Comparison of ENCODE assay signal across 26 cellular contexts in the genomic region with DNA sequence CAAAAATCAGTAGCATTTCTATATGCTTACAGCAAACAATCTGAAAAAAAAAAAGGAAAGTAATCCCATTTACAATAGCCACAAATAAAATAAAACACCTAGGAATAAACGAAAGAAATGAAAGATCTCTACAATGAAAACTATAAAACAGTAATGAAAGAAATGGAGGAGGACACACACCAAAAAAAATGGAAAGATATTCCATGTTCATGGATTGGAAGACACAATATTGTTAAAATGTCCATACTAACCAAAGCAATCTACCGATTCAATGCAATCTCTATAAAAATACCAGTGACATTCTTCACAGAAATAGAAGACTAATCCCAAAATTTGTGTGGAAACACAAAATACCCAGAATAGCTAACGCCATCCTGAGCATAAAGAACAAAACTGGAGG. TPM values are rescaled to one million over a fixed set of nuclear protein-coding genes. Genes with fewer than 3 reads are reported as not detected.
DNase-seq lines count a peak whose midpoint lies in the region; ATAC-seq, FAIRE-seq and TF ChIP-seq lines count a peak whose summit lies in the region.
"Had no signal": no experiment of that assay in that cellular context is flagged by ENCODE, and none has a peak within 500 bp of the region (broad histone marks: within the 10 kb centered on the region; RNA-seq: fewer than 3 reads in every experiment).

No MANE protein-coding gene starts in this region.

- no peak for TF ChIP-seq CTCF in A549 (IDR thresholded peaks at IDR 0.05)
- no peak for TF ChIP-seq CTCF in GM13976 (IDR thresholded peaks at IDR 0.05; ENCODE audit: borderline replicate concordance, control extremely low read depth, extremely low read depth, insufficient read depth, missing control alignments)

- no peaks in the 10 kb centered on the region for H3K27me3 ChIP-seq in Karpas-422 (ENCODE audit: low read length)
- H3K27me3 ChIP-seq: BLaER1 had no signal

- H3K9ac ChIP-seq in Karpas-422 (ENCODE audit: low read length), result no peak overlapping the region
- H3K9ac ChIP-seq: BLaER1 had no signal

- CTCF ChIA-PET in activated naive CD4-positive, alpha-beta T cell treated with anti-CD3 and anti-CD28 coated beads, Interleukin-2, amount 10 ng/mL, durations not matched to agents 7 days and 5 days (lab: Charles Lee), result interaction anchor here (2.2 kb wide), 1 partner anchor 41 kb away, joined by 10 read pairs; a partner anchor contains a TSS
- CTCF ChIA-PET in A549 (lab: Yijun Ruan, JAX), result interaction anchor here (0.9 to 6.0 kb wide), 5 partner anchors 9 to 86 kb away, joined by 3 to 22 read pairs (median 7); a partner anchor contains a TSS

- no peak overlapping the region for H2AFZ ChIP-seq in Karpas-422 (ENCODE audit: low read length)

- H3K4me3 ChIP-seq in A549 (no peak overlapping the region), Karpas-422 (ENCODE audit: low read length) (no peak overlapping the region)
- H3K4me3 ChIP-seq: BLaER1, GM12878 had no signal

- H3K36me3 Mint-ChIP-seq in activated naive CD4-positive, alpha-beta T cell treated with anti-CD3 and anti-CD28 coated beads, Interleukin-2, amount 50 U/mL, for 24 hours, result peaks cover 4% of the 10 kb centered on the region
- H3K36me3 Mint-ChIP-seq in activated naive CD4-positive, alpha-beta T cell treated with anti-CD3 and anti-CD28 coated beads, Interleukin-2, amount 10 ng/mL, durations not matched to agents 7 days and 5 days, result no peaks in the 10 kb centered on the region

- H3K36me3 ChIP-seq in Karpas-422 (ENCODE audit: insufficient read depth, low read length), result no peaks in the 10 kb centered on the region
- H3K36me3 ChIP-seq: BE2C, BLaER1 had no signal

- POLR2A ChIA-PET in A549 (lab: Yijun Ruan, JAX), result no interaction called here

- H3K4me2 ChIP-seq in A549 (no peak overlapping the region), Karpas-422 (ENCODE audit: low read depth, low read length, poor library complexity, severe bottlenecking) (no peak overlapping the region)
- H3K4me2 ChIP-seq: BLaER1 had no signal

- H4K20me1 ChIP-seq in Karpas-422 (ENCODE audit: insufficient read depth, low read depth, low read length), result no peaks in the 10 kb centered on the region
- H4K20me1 ChIP-seq: BLaER1 had no signal

- peak; percentile 86 for FAIRE-seq in A549 (lab: Jason Lieb, UNC)
- FAIRE-seq: GM12878, GM12892, GM19239 had no signal

- no peak for DNase-seq in activated naive CD4-positive, alpha-beta T cell treated with anti-CD3 and anti-CD28 coated beads, Interleukin-2, amount 10 ng/mL, durations not matched to agents 7 days and 5 days
- DNase-seq in A549 (ENCODE audit: low read depth in 1 of 2, low spot score in 1 of 2), result no peak
- peak; percentile 11 for DNase-seq in Karpas-422
- DNase-seq in iPS-NIHi11 (ENCODE audit: low spot score), result no peak
- no peak for DNase-seq in GM13976 (ENCODE audit: low spot score)
- DNase-seq: ACHN; BE2C; C1 segment of cervical spinal cord; CD4-positive, alpha-beta memory T cell; CD4-positive, CD25-positive, alpha-beta regulatory T cell; CD8-positive, alpha-beta memory T cell; COR-L47; DMS 273 treated with DMSO at 0.1 percent for 48 hours; DMS153; DMS53; DMS79; DND-41; EL; GDM1 had no signal

- no peak for TF ChIP-seq EP300 in A549 (IDR thresholded peaks at IDR 0.05)

- peaks cover 45% of the 10 kb centered on the region for H3K4me1 Mint-ChIP-seq in activated naive CD4-positive, alpha-beta T cell treated with anti-CD3 and anti-CD28 coated beads, Interleukin-2, amount 50 U/mL, for 24 hours
- H3K4me1 Mint-ChIP-seq in activated naive CD4-positive, alpha-beta T cell treated with anti-CD3 and anti-CD28 coated beads, Interleukin-2, amount 10 ng/mL, durations not matched to agents 7 days and 5 days, result peaks cover 7% of the 10 kb centered on the region

- peaks cover 4% of the 10 kb centered on the region for H3K4me1 ChIP-seq in A549
- no peaks in the 10 kb centered on the region for H3K4me1 ChIP-seq in Karpas-422 (ENCODE audit: low read length)
- H3K4me1 ChIP-seq: BE2C had no signal

- TF ChIP-seq POLR2A in A549 (IDR thresholded peaks at IDR 0.05; ENCODE audit: low read length), result no peak

- no peak overlapping the region for H3K4me3 Mint-ChIP-seq in activated naive CD4-positive, alpha-beta T cell treated with anti-CD3 and anti-CD28 coated beads, Interleukin-2, amount 50 U/mL, for 24 hours
- H3K4me3 Mint-ChIP-seq in activated naive CD4-positive, alpha-beta T cell treated with anti-CD3 and anti-CD28 coated beads, Interleukin-2, amount 10 ng/mL, durations not matched to agents 7 days and 5 days, result no peak overlapping the region
- H3K4me3 Mint-ChIP-seq: CD4-positive, CD25-positive, alpha-beta regulatory T cell; CD8-positive, alpha-beta memory T cell had no signal

- no peaks in the 10 kb centered on the region for H3K79me2 ChIP-seq in Karpas-422 (ENCODE audit: low read length)

- in situ Hi-C loops in GM13976 (cut with MboI; ENCODE audit: low sequenced_read_pairs, unreplicated experiment), result no loop called here

- ATAC-seq in A549, result no peak
- ATAC-seq: GM12878 had no signal

- peaks cover 12% of the 10 kb centered on the region; the same call in 2 of the 3 replicates for H3K9me3 ChIP-seq in A549
- H3K9me3 ChIP-seq in Karpas-422 (ENCODE audit: low read length), result no peaks in the 10 kb centered on the region
- H3K9me3 ChIP-seq: BE2C, BLaER1 had no signal

- no peaks in the 10 kb centered on the region for H3K9me3 Mint-ChIP-seq in activated naive CD4-positive, alpha-beta T cell treated with anti-CD3 and anti-CD28 coated beads, Interleukin-2, amount 50 U/mL, for 24 hours
- H3K9me3 Mint-ChIP-seq in activated naive CD4-positive, alpha-beta T cell treated with anti-CD3 and anti-CD28 coated beads, Interleukin-2, amount 10 ng/mL, durations not matched to agents 7 days and 5 days, result no peaks in the 10 kb centered on the region
- H3K9me3 Mint-ChIP-seq: CD4-positive, alpha-beta memory T cell; CD8-positive, alpha-beta memory T cell had no signal

- peak overlapping the region; percentile 3 for H3K27ac Mint-ChIP-seq in activated naive CD4-positive, alpha-beta T cell treated with anti-CD3 and anti-CD28 coated beads, Interleukin-2, amount 50 U/mL, for 24 hours
- H3K27ac Mint-ChIP-seq in activated naive CD4-positive, alpha-beta T cell treated with anti-CD3 and anti-CD28 coated beads, Interleukin-2, amount 10 ng/mL, durations not matched to agents 7 days and 5 days, result no peak overlapping the region
- H3K27ac Mint-ChIP-seq: CD4-positive, CD25-positive, alpha-beta regulatory T cell had no signal

- H3K27ac ChIP-seq in A549 (no peak overlapping the region), Karpas-422 (ENCODE audit: low read length) (no peak overlapping the region)
- H3K27ac ChIP-seq: 22Rv1, BLaER1 had no signal

- whole genome bisulfite sequencing in A549 (ENCODE audit: missing lambda C conversion rate), result 80% methylated on average over 3 of the region's 3 CpGs

- H3K9me2 ChIP-seq in Karpas-422 (replicated peaks; ENCODE audit: insufficient read depth, low read length), result no peaks in the 10 kb centered on the region

- no peak for TF ChIP-seq RAD21 in A549 (conservative IDR thresholded peaks at IDR 0.05 in 1 of 2, IDR thresholded peaks at IDR 0.05 in 1 of 2)

- H3K27me3 Mint-ChIP-seq in activated naive CD4-positive, alpha-beta T cell treated with anti-CD3 and anti-CD28 coated beads, Interleukin-2, amount 50 U/mL, for 24 hours, result no peaks in the 10 kb centered on the region
- H3K27me3 Mint-ChIP-seq in activated naive CD4-positive, alpha-beta T cell treated with anti-CD3 and anti-CD28 coated beads, Interleukin-2, amount 10 ng/mL, durations not matched to agents 7 days and 5 days, result peaks cover 16% of the 10 kb centered on the region
- H3K27me3 Mint-ChIP-seq: CD4-positive, alpha-beta memory T cell; CD4-positive, CD25-positive, alpha-beta regulatory T cell; CD8-positive, alpha-beta memory T cell had no signal

TF ChIP-seq in A549, 52 proteins besides CTCF, POLR2A, EP300 and RAD21 (continues in another document):
- no peak for TF ChIP-seq SREBF2 (IDR thresholded peaks at IDR 0.05)
- no peak for TF ChIP-seq MAZ (IDR thresholded peaks at IDR 0.05; ENCODE audit: borderline replicate concordance, low read depth, low read length)
- TF ChIP-seq MAFK (IDR thresholded peaks at IDR 0.05; ENCODE audit: partially characterized antibody), result no peak
- no peak for TF ChIP-seq HOXB5 (CRISPR knock-in tag; IDR thresholded peaks at IDR 0.05)
- no peak for TF ChIP-seq HOXA7 (CRISPR knock-in tag; IDR thresholded peaks at IDR 0.05)
- no peak for TF ChIP-seq POLR2AphosphoS2 (conservative IDR thresholded peaks at IDR 0.05; ENCODE audit: low read length)
- TF ChIP-seq JUN (IDR thresholded peaks at IDR 0.05), result no peak

RNA-seq across cellular contexts. Expression of a gene that starts 4.7 kb away (rescaled TPM):
- polyA plus RNA-seq in A549 (2011; rRNA removed) (1.4 and 2.8 TPM in 2 replicates), A549 (2017; fragmentation: RNase III; extraction: RNeasy Plus Mini Kit Qiagen cat#74134 plus additional on column Dnase treatment) (0.61 to 0.74 TPM (median 0.62 TPM) in 3 replicates)
- polyA plus RNA-seq in A549 (2012; cell fraction: cytosol; rRNA removed), result 0.66 and 0.70 TPM in 2 replicates
- 3.4 and 4.9 TPM in 2 replicates for polyA plus RNA-seq in A549 (2012; cell fraction: nucleus; rRNA removed)
- 12.8 and 17.6 TPM in 2 replicates for polyA minus RNA-seq in A549 (2011; rRNA and poly(A)+ RNA removed)
- 0.32 TPM in 1 of 2 replicates, not detected in the other for total RNA-seq in Karpas-422 (2014; rRNA removed; shearing (Covaris generic); ENCODE audit: low replicate concordance)
- total RNA-seq: A172 had no signal

RNA-seq across cellular contexts. Expression of a gene that starts 41.2 kb away (rescaled TPM):
- polyA plus RNA-seq in A549 (2011; rRNA removed) (192 and 208 TPM in 2 replicates), A549 (2017; fragmentation: RNase III; extraction: RNeasy Plus Mini Kit Qiagen cat#74134 plus additional on column Dnase treatment) (276 to 295 TPM (median 284 TPM) in 3 replicates)
- polyA plus RNA-seq in A549 (2012; cell fraction: cytosol; rRNA removed), result 371 and 460 TPM in 2 replicates
- 457 and 591 TPM in 2 replicates for polyA plus RNA-seq in A549 (2012; cell fraction: nucleus; rRNA removed)
- 147 and 219 TPM in 2 replicates for polyA minus RNA-seq in A549 (2011; rRNA and poly(A)+ RNA removed)
- 99.7 and 123 TPM in 2 replicates for total RNA-seq in Karpas-422 (2014; rRNA removed; shearing (Covaris generic); ENCODE audit: low replicate concordance)
